ENCODE assay signal across 20 cellular contexts in the genomic region with DNA sequence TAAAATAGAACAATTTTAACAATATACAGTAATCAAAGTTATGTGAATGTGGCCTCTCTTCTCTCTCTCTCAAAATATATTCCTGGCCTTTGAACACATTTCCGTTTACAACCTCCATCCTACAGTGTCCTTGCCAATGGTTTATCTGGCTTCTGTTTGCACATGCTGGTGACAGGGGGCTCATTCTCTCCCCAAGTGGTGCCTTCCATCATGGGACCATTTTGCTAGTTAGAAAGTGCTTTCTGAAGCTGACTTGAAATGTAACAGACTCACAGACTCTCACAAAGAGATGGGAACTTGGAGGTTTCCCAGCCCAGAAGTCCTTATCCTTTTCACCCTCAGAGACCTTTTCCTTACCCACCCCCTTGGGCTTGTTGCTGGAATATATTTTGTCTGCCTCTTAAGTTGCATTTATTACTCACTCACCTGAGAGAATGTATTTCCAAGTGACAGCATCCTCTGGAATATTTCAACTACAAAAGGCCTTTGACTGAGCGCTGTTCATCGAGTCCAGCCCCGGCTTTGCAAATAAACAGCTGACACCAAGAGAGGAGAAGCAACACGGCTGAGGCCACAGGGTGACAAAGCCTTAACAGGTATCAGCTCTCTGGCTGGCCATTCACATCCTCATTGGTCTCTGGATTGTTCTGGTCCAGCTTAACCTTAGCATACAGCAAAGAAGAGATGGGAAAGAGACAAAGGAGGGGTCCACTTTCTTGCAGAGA. TPM values are rescaled to one million over a fixed set of nuclear protein-coding genes. Genes with fewer than 3 reads are reported as not detected.
DNase-seq lines count a peak whose midpoint lies in the region; ATAC-seq and TF ChIP-seq lines count a peak whose summit lies in the region.
"Had no signal": no experiment of that assay in that cellular context is flagged by ENCODE, and none has a peak within 500 bp of the region (broad histone marks: within the 10 kb centered on the region; RNA-seq: fewer than 3 reads in every experiment).

No MANE protein-coding gene starts in this region.

- no peak for TF ChIP-seq EP300 in gastroesophageal sphincter (IDR thresholded peaks at IDR 0.05)
- no peak for TF ChIP-seq EP300 in neural cell (conservative IDR thresholded peaks at IDR 0.05; ENCODE audit: poor library complexity, severe bottlenecking)
- no peak for TF ChIP-seq EP300 in suprapubic skin (IDR thresholded peaks at IDR 0.05)

- TF ChIP-seq POLR2A in gastroesophageal sphincter (IDR thresholded peaks at IDR 0.05) (no peak), suprapubic skin (IDR thresholded peaks at IDR 0.05) (no peak)

- peaks cover 2% of the 10 kb centered on the region for H3K4me1 Mint-ChIP-seq in HFFc6 (ENCODE audit: low read depth)

- no peak overlapping the region for H3K4me3 Mint-ChIP-seq in HFFc6

- no peaks in the 10 kb centered on the region for H3K9me2 ChIP-seq in neural cell (ENCODE audit: insufficient read depth, low read length)

- H3K36me3 Mint-ChIP-seq in HFFc6 (ENCODE audit: low read depth), result no peaks in the 10 kb centered on the region

- no peaks in the 10 kb centered on the region for H3K79me2 ChIP-seq in neural cell (replicated peaks; ENCODE audit: insufficient read depth, low read length)

- no peak for TF ChIP-seq RAD21 in neural cell (conservative IDR thresholded peaks at IDR 0.05)

- H3K36me3 ChIP-seq in gastroesophageal sphincter (no peaks in the 10 kb centered on the region), neural cell (ENCODE audit: insufficient read depth, low read length) (no peaks in the 10 kb centered on the region), suprapubic skin (no peaks in the 10 kb centered on the region)

- peak; percentile 52 for DNase-seq in SK-N-DZ (ENCODE audit: low spot score)
- DNase-seq in suprapubic skin (ENCODE audit: low spot score in 2 of 2), result peak; percentile 18 to 32
- DNase-seq in left lobe of liver (ENCODE audit: low spot score), result no peak
- no peak for DNase-seq in HFFc6
- no peak for DNase-seq in stimulated activated CD4-positive, alpha-beta T cell treated with anti-CD3 and anti-CD28 coated beads, Interleukin-4, amount 100 ng/mL, for 1 hour
- DNase-seq: Calu3, DMS79 treated with DMSO at 0.1 percent for 48 hours, GM23248, KBM-7, NCI-H1105 treated with DMSO at 0.1 percent for 48 hours, NCI-H146, NCI-H1930, NCI-H2107, NCI-H524, NCI-H774, SIG-M5 had no signal

- peaks cover 22% of the 10 kb centered on the region for H3K27me3 Mint-ChIP-seq in HFFc6 (ENCODE audit: insufficient read depth)

- H3K27me3 ChIP-seq in gastroesophageal sphincter, result no peaks in the 10 kb centered on the region
- H3K27me3 ChIP-seq in neural cell (ENCODE audit: insufficient read depth, low read depth, low read length), result no peaks in the 10 kb centered on the region
- H3K27me3 ChIP-seq in suprapubic skin, result no peaks in the 10 kb centered on the region

- no peak for ATAC-seq in gastroesophageal sphincter
- ATAC-seq in left lobe of liver, result no peak

- TF ChIP-seq CTCF in gastroesophageal sphincter (IDR thresholded peaks at IDR 0.05) (no peak), neural cell (IDR thresholded peaks at IDR 0.05; ENCODE audit: poor library complexity, severe bottlenecking) (no peak), suprapubic skin (IDR thresholded peaks at IDR 0.05) (no peak), HFFc6 (IDR thresholded peaks at IDR 0.05) (no peak)

- H3K9ac ChIP-seq in neural cell (ENCODE audit: low read length), result peak overlapping the region; percentile 5
- H3K9ac ChIP-seq: GM23248 had no signal

- H3K4me2 ChIP-seq in neural cell (ENCODE audit: low read length), result no peak overlapping the region

- no peaks in the 10 kb centered on the region for H3K9me3 ChIP-seq in gastroesophageal sphincter
- no peaks in the 10 kb centered on the region for H3K9me3 ChIP-seq in neural cell (ENCODE audit: low read length)
- no peaks in the 10 kb centered on the region for H3K9me3 ChIP-seq in suprapubic skin

- H4K20me1 ChIP-seq in neural cell (ENCODE audit: insufficient read depth), result no peaks in the 10 kb centered on the region

- no peak overlapping the region for H3K27ac Mint-ChIP-seq in HFFc6

- H3K27ac ChIP-seq in gastroesophageal sphincter, result peak overlapping the region in 3 of 4 donors; percentile 0 to 83 (median 12)
- H3K27ac ChIP-seq in neural cell (ENCODE audit: low read length), result no peak overlapping the region
- no peak overlapping the region for H3K27ac ChIP-seq in suprapubic skin
- H3K27ac ChIP-seq: GM23248 had no signal

- H3K9me3 Mint-ChIP-seq in HFFc6, result no peaks in the 10 kb centered on the region

- no peaks in the 10 kb centered on the region for H3F3A ChIP-seq in neural cell (ENCODE audit: insufficient read depth, low read length, poor library complexity, severe bottlenecking)

- H3K4me3 ChIP-seq in gastroesophageal sphincter (no peak overlapping the region), neural cell (ENCODE audit: low read length) (no peak overlapping the region), suprapubic skin (no peak overlapping the region)
- H3K4me3 ChIP-seq: GM23248 had no signal

- 45 to 54% methylated on average over 1 to 3 of the region's 5 CpGs for WGBS in gastroesophageal sphincter (ENCODE audit: low coverage in 1 of 2), 2 donors
- 77% methylated on average over 5 of the region's 5 CpGs for WGBS in suprapubic skin

- H2AFZ ChIP-seq in neural cell (ENCODE audit: low read depth, low read length), result peak overlapping the region; percentile 10
- H2AFZ ChIP-seq: GM23248 had no signal

- peaks cover 0 to 17% (median 0%) of the 10 kb centered on the region in 3 donors for H3K4me1 ChIP-seq in gastroesophageal sphincter
- no peaks in the 10 kb centered on the region for H3K4me1 ChIP-seq in suprapubic skin

TF ChIP-seq in neural cell, 6 proteins besides CTCF, POLR2A, EP300 and RAD21:
- TF ChIP-seq POLR2AphosphoS5 (IDR thresholded peaks at IDR 0.05) (no peak), SMC3 (conservative IDR thresholded peaks at IDR 0.05; ENCODE audit: poor library complexity) (no peak), EZH2 (IDR thresholded peaks at IDR 0.05; ENCODE audit: borderline replicate concordance, insufficient read depth, low read length, poor library complexity, severe bottlenecking) (no peak)

RNA-seq across cellular contexts. Expression of a gene that starts 17.5 kb away (rescaled TPM):
- 57.0 and 60.9 TPM in 2 replicates for polyA plus RNA-seq in SK-N-DZ (2014; cell fraction: cytosol; rRNA removed)
- polyA plus RNA-seq in SK-N-DZ (2014; cell fraction: nucleus; rRNA removed), result 16.7 and 20.8 TPM in 2 replicates
- 100 to 1,000 TPM; 130 to 432 (median 156) TPM for total RNA-seq in gastroesophageal sphincter
- polyA plus RNA-seq in neural cell, result 5.8 and 6.6 TPM in 2 replicates
- polyA minus RNA-seq in neural cell, result 11.2 and 11.6 TPM in 2 replicates
- total RNA-seq in suprapubic skin, result 1 to 10 TPM; 2.2 to 4.3 (median 3.4) TPM
- total RNA-seq in left lobe of liver, result 53.7 TPM
- total RNA-seq in HFFc6 (2021; fragmentation: NEBNext Ultra II Directional; extraction: Animal tissue kit (Norgen Biotek cat#: 25700)), result 10 to 100 TPM; 34.5 to 42.0 (median 37.2) TPM

RNA-seq across cellular contexts. Expression of a gene that starts 49.2 kb away (rescaled TPM):
- polyA plus RNA-seq in SK-N-DZ (2014; cell fraction: cytosol; rRNA removed), result 247 and 312 TPM in 2 replicates
- polyA plus RNA-seq in SK-N-DZ (2014; cell fraction: nucleus; rRNA removed), result 83.4 and 98.5 TPM in 2 replicates
- 1 to 10 TPM; 1.6 to 3.2 (median 2.5) TPM for total RNA-seq in gastroesophageal sphincter
- 372 and 432 TPM in 2 replicates for polyA plus RNA-seq in neural cell
- 574 and 625 TPM in 2 replicates for polyA minus RNA-seq in neural cell
- total RNA-seq in suprapubic skin, result not detected
- not detected for total RNA-seq in left lobe of liver
- not detected for total RNA-seq in HFFc6 (2021; fragmentation: NEBNext Ultra II Directional; extraction: Animal tissue kit (Norgen Biotek cat#: 25700))
- total RNA-seq: A172, MCF 10A had no signal

Comparison
In these comparisons a context has a peak if more than half of its experiments do, and no peak if none do; other contexts are left out.
1. DNase-seq: peak in SK-N-DZ (single experiment) and suprapubic skin (2 of 2); none in left lobe of liver (single experiment), HFFc6 (single experiment) and stimulated activated CD4-positive, alpha-beta T cell treated with anti-CD3 and anti-CD28 coated beads, Interleukin-4, amount 100 ng/mL, for 1 hour (single experiment).
2. H3K27ac ChIP-seq: peak in gastroesophageal sphincter (3 of 4); none in neural cell (single experiment) and suprapubic skin (single experiment).
3. RNA of a gene that starts 17.5 kb away (total RNA-seq): 130 to 432 TPM in gastroesophageal sphincter, 53.7 TPM in left lobe of liver (single experiment) and 34.5 to 42.0 TPM in HFFc6; 2.2 to 4.3 TPM in suprapubic skin; every median in the first group is over 4 times any median in the second.